ENCODE assay signal across 22 cellular contexts in the genomic region with DNA sequence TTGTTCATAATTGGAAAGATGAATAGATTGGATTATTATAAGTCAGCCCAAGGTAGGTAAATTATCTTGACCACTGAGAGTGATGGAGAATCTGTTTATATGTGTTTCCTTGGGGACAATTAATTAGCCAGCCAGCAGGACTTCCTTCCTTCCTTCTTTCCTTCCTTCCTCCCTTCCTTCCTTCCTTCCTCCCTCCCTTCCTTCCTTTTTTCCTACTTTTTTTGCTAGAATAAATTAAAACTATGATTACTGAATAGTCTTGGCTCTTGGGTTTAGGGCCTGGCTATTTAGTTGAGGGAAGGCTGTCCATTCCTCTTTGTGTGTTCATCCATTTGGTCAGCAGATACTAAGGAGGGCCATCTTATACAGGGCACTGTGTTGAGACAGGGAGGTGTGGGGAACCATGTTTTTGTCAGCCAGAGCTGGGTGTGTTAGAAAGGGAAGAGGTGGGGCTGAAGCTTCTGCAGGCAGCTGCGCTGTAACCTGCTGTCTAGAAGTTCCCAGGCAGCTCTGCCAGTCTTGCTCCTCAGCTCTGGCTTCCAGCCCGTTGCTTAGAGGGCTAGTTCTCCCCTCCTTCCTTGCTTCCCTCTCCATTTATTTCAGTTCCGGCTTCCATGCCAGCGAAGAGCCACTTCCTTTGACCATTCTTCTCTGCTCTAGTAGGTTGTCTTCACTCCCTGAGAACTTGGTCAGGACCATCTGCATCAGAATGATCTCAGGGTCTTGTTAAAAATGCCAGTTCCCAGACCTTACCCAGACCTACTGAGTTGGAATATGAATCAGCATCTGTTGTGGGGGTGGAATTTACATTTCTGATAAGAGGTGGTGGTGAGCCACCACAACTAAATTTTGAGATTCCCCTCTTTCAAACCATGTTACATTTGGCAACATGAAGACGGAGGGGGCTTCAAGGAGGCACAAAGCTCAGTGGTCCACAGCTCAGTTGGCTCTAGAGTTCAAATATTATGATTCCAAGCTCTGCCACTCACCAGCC.
DNase-seq lines count a peak whose midpoint lies in the region; ATAC-seq, FAIRE-seq and TF ChIP-seq lines count a peak whose summit lies in the region.
"Had no signal": no experiment of that assay in that cellular context is flagged by ENCODE, and none has a peak within 500 bp of the region (broad histone marks: within the 10 kb centered on the region; RNA-seq: fewer than 3 reads in every experiment).

No MANE protein-coding gene starts in this region.

- peaks cover 5% of the 10 kb centered on the region for H3K4me1 Mint-ChIP-seq in astrocyte (ENCODE audit: low read depth, unreplicated experiment)
- H3K4me1 Mint-ChIP-seq: activated naive CD4-positive, alpha-beta T cell treated with anti-CD3 and anti-CD28 coated beads, Interleukin-2, amount 50 U/mL, for 24 hours; immature natural killer cell had no signal

- H3K36me3 Mint-ChIP-seq in astrocyte (ENCODE audit: low read depth, unreplicated experiment), result no peaks in the 10 kb centered on the region
- H3K36me3 Mint-ChIP-seq: activated naive CD4-positive, alpha-beta T cell treated with anti-CD3 and anti-CD28 coated beads, Interleukin-2, amount 50 U/mL, for 24 hours; immature natural killer cell had no signal

- DNase-seq in astrocyte (ENCODE audit: low read depth) (peak; percentile 30), left lung (no peak), NCI-H1436 (lab: John Stamatoyannopoulos, UW) (no peak)
- DNase-seq in stimulated activated CD8-positive, alpha-beta memory T cell treated with anti-CD3 and anti-CD28 coated beads, Interleukin-4, amount 100 ng/mL, for 48 hours, result no peak
- no peak for DNase-seq in activated CD4-positive, alpha-beta T cell treated with anti-CD3 and anti-CD28 coated beads, Interleukin-2, amount 50 U/mL, for 4 hours
- DNase-seq: activated CD8-positive, alpha-beta memory T cell treated with anti-CD3 and anti-CD28 coated beads, Interleukin-2, amount 50 U/mL, for 48 hours; BE2C; DMS53; endodermal cell; immature natural killer cell; KG1; NCI-H1417; uterus had no signal

- H3K79me2 ChIP-seq in astrocyte (ENCODE audit: insufficient read depth, low read length), result no peaks in the 10 kb centered on the region

- ATAC-seq in GM18868 (IDR thresholded peaks at IDR 0.05; ENCODE audit: unreplicated experiment) (peak; percentile 41), left lung (peak; percentile 51), HG03095 (IDR thresholded peaks at IDR 0.05; ENCODE audit: unreplicated experiment) (no peak)
- ATAC-seq: HCT116 had no signal

- H3K9ac ChIP-seq in BLaER1 (no peak overlapping the region), astrocyte (ENCODE audit: low read length) (no peak overlapping the region)

- H3K4me2 ChIP-seq in BLaER1, result peak overlapping the region; percentile 33
- H3K4me2 ChIP-seq in astrocyte (ENCODE audit: low read length), result no peak overlapping the region

- FAIRE-seq in astrocyte (lab: Jason Lieb, UNC), result no peak

- intact Hi-C loops in left lung (cut with DNase I), result no loop called here

- H3K27me3 ChIP-seq in BLaER1 (no peaks in the 10 kb centered on the region), astrocyte (ENCODE audit: insufficient read depth, low read length) (peaks cover 4% of the 10 kb centered on the region), left lung (no peaks in the 10 kb centered on the region)
- H3K27me3 ChIP-seq: BE2C, cardiac muscle cell, uterus had no signal

- no peak overlapping the region for H3K4me3 Mint-ChIP-seq in astrocyte (ENCODE audit: unreplicated experiment)
- H3K4me3 Mint-ChIP-seq: activated naive CD4-positive, alpha-beta T cell treated with anti-CD3 and anti-CD28 coated beads, Interleukin-2, amount 50 U/mL, for 24 hours; endodermal cell; immature natural killer cell; stimulated activated naive CD8-positive, alpha-beta T cell treated with anti-CD3 and anti-CD28 coated beads, Interleukin-15, Interleukin-2, amounts not matched to agents 100 ng/mL and 50 ng/mL, for 24 hours had no signal

- TF ChIP-seq CTCF in astrocyte (IDR thresholded peaks at IDR 0.05; ENCODE audit: insufficient read depth, low read depth, low read length) (no peak), left lung (IDR thresholded peaks at IDR 0.05) (no peak)

- H3K27ac ChIP-seq in BLaER1, result no peak overlapping the region
- no peak overlapping the region for H3K27ac ChIP-seq in astrocyte (ENCODE audit: low read depth, low read length)
- no peak overlapping the region for H3K27ac ChIP-seq in left lung
- H3K27ac ChIP-seq: cardiac muscle cell, uterus, VCaP had no signal

- H3K4me3 ChIP-seq in BLaER1, result no peak overlapping the region
- no peak overlapping the region for H3K4me3 ChIP-seq in astrocyte (ENCODE audit: insufficient read depth, low read depth, low read length)
- H3K4me3 ChIP-seq in left lung, result no peak overlapping the region
- H3K4me3 ChIP-seq: cardiac muscle cell, skin epidermis, uterus had no signal

- H3K9me3 Mint-ChIP-seq in astrocyte (ENCODE audit: unreplicated experiment), result no peaks in the 10 kb centered on the region
- H3K9me3 Mint-ChIP-seq: activated naive CD4-positive, alpha-beta T cell treated with anti-CD3 and anti-CD28 coated beads, Interleukin-2, amount 50 U/mL, for 24 hours; endodermal cell; immature natural killer cell; stimulated activated naive CD8-positive, alpha-beta T cell treated with anti-CD3 and anti-CD28 coated beads, Interleukin-15, Interleukin-2, amounts not matched to agents 100 ng/mL and 50 ng/mL, for 24 hours had no signal

- no peak overlapping the region for H3K27ac Mint-ChIP-seq in astrocyte (ENCODE audit: unreplicated experiment)
- H3K27ac Mint-ChIP-seq: activated naive CD4-positive, alpha-beta T cell treated with anti-CD3 and anti-CD28 coated beads, Interleukin-2, amount 50 U/mL, for 24 hours; endodermal cell; immature natural killer cell; stimulated activated naive CD8-positive, alpha-beta T cell treated with anti-CD3 and anti-CD28 coated beads, Interleukin-15, Interleukin-2, amounts not matched to agents 100 ng/mL and 50 ng/mL, for 24 hours had no signal

- peak overlapping the region; percentile 42 for H2AFZ ChIP-seq in astrocyte (ENCODE audit: low read depth, low read length)

- H3K4me1 ChIP-seq in BLaER1 (peaks cover 18% of the 10 kb centered on the region), astrocyte (ENCODE audit: insufficient read depth, low read length) (no peaks in the 10 kb centered on the region), left lung (no peaks in the 10 kb centered on the region)
- H3K4me1 ChIP-seq: uterus had no signal

- H4K20me1 ChIP-seq in BLaER1 (no peaks in the 10 kb centered on the region), astrocyte (ENCODE audit: insufficient read depth, low read length) (no peaks in the 10 kb centered on the region)

- H3K36me3 ChIP-seq in BLaER1, result no peaks in the 10 kb centered on the region
- no peaks in the 10 kb centered on the region for H3K36me3 ChIP-seq in astrocyte (ENCODE audit: insufficient read depth, low read length)
- peaks cover 0 to 11% of the 10 kb centered on the region in 2 donors for H3K36me3 ChIP-seq in left lung
- H3K36me3 ChIP-seq: BE2C, cardiac muscle cell, uterus had no signal

- H3K9me3 ChIP-seq in BLaER1 (no peaks in the 10 kb centered on the region), astrocyte (ENCODE audit: insufficient read depth, low read depth, low read length) (no peaks in the 10 kb centered on the region), left lung (no peaks in the 10 kb centered on the region)
- H3K9me3 ChIP-seq: BE2C, uterus had no signal

- H3K27me3 Mint-ChIP-seq in astrocyte (ENCODE audit: low read depth, unreplicated experiment), result peaks cover 48% of the 10 kb centered on the region
- H3K27me3 Mint-ChIP-seq: activated naive CD4-positive, alpha-beta T cell treated with anti-CD3 and anti-CD28 coated beads, Interleukin-2, amount 50 U/mL, for 24 hours had no signal
